In genomic region chr7:76201732-76202665, GRCh38 we compare ENCODE assay signal across 8 cellular contexts. TPM values are rescaled to one million over a fixed set of nuclear protein-coding genes. Genes with fewer than 3 reads are reported as not detected.
A peak's percentile ranks its signal among the peaks of the same experiment; 100 is the strongest.
DNase-seq lines count a peak whose midpoint lies in the region; ATAC-seq and TF ChIP-seq lines count a peak whose summit lies in the region.

Gene SRRM3, plus strand, starts transcription at chr7:76201896. Its CDS starts 33,171 bp downstream, at chr7:76235067.

- peak; percentile 54 for DNase-seq in DMS79 treated with DMSO at 0.1 percent for 48 hours (lab: John Stamatoyannopoulos, UW)
- peak; percentile 82 for DNase-seq in NCI-H2196 (lab: John Stamatoyannopoulos, UW; ENCODE audit: unreplicated experiment)
- peak; percentile 81 for DNase-seq in activated B cell treated with CpG ODN at 0.5 μM for 24 hours
- peak; percentile 48 for DNase-seq in mammary epithelial cell
- peak; percentile 78 to 83 (median 79) for DNase-seq in immature natural killer cell
- DNase-seq in stimulated activated CD4-positive, alpha-beta T cell treated with anti-CD3 and anti-CD28 coated beads, Interleukin-12 subunit alpha, Interleukin-12 subunit beta, amount 100 ng/mL, for 4 hours: peak; percentile 84

- H2AFZ ChIP-seq in mammary epithelial cell (ENCODE audit: low read depth, low read length): no peak within 1 kb of the TSS

- 4% methylated on average over 8 of the region's 57 CpGs for WGBS in mammary epithelial cell (ENCODE audit: low coverage, missing lambda C conversion rate)

- dilution Hi-C loops in mammary epithelial cell (cut with HindIII; ENCODE audit: low sequenced_read_pairs): loop anchor here (5.0 to 10.0 kb wide), 4 partner anchors 40 to 223 kb away; partner anchors contain the start of gene ZP3

- H3K9me3 ChIP-seq in mammary epithelial cell (replicated peaks; ENCODE audit: insufficient read depth, low read length): no peaks in the 10 kb centered on the region

- no peaks in the 10 kb centered on the region for H3K36me3 ChIP-seq in mammary epithelial cell (ENCODE audit: insufficient read depth, low read length)

- H3K4me2 ChIP-seq in mammary epithelial cell (ENCODE audit: insufficient read depth, low read depth, low read length): peak within 1 kb of the TSS; percentile 28

- H3K27ac Mint-ChIP-seq in activated B cell treated with CpG ODN at 0.5 μM for 24 hours (no peak within 1 kb of the TSS), immature natural killer cell (no peak within 1 kb of the TSS)

- no peaks in the 10 kb centered on the region for H3K9me3 Mint-ChIP-seq in activated B cell treated with CpG ODN at 0.5 μM for 24 hours
- no peaks in the 10 kb centered on the region for H3K9me3 Mint-ChIP-seq in immature natural killer cell

- TF ChIP-seq CTCF in activated B cell treated with CpG ODN at 0.5 μM for 24 hours (IDR thresholded peaks at IDR 0.05) (no peak), mammary epithelial cell (conservative IDR thresholded peaks at IDR 0.05 in 1 of 2, IDR thresholded peaks at IDR 0.05 in 1 of 2; ENCODE audit: extremely low read depth in 1 of 2, insufficient read depth in 1 of 2, low read depth in 1 of 2, low read length in 2 of 2) (peak; percentile 47 to 66)

- no peaks in the 10 kb centered on the region for H3K79me2 ChIP-seq in mammary epithelial cell (ENCODE audit: insufficient read depth, low read length)

- CTCF ChIA-PET in activated B cell treated with CpG ODN at 0.5 μM for 24 hours (lab: Charles Lee): no interaction called here
- CTCF ChIA-PET in mammary epithelial cell (lab: Charles Lee; ENCODE audit: low non-redundant PET): no interaction called here

- no TSS peak for BruUV-seq in mammary epithelial cell (replicated peaks; lab: Mats Ljungman, UMichigan)

- H3K9ac ChIP-seq in mammary epithelial cell (ENCODE audit: insufficient read depth, low read length): no peak within 1 kb of the TSS

- ATAC-seq in HG02759 (IDR thresholded peaks at IDR 0.05; ENCODE audit: unreplicated experiment) (peak; percentile 73), activated B cell treated with CpG ODN at 0.5 μM for 24 hours (ENCODE audit: low read depth) (peak; percentile 96), GM21447 (IDR thresholded peaks at IDR 0.05; ENCODE audit: unreplicated experiment) (no peak)

- H3K27me3 Mint-ChIP-seq in activated B cell treated with CpG ODN at 0.5 μM for 24 hours: peaks cover 41% of the 10 kb centered on the region
- H3K27me3 Mint-ChIP-seq in immature natural killer cell (ENCODE audit: low read depth in 3 of 3): peaks cover 3 to 15% (median 7%) of the 10 kb centered on the region in 3 donors

- no peaks in the 10 kb centered on the region for H4K20me1 ChIP-seq in mammary epithelial cell (ENCODE audit: insufficient read depth, low read length)

- no peaks in the 10 kb centered on the region for H3K4me1 ChIP-seq in mammary epithelial cell (ENCODE audit: insufficient read depth, low read length)

- POLR2A ChIA-PET in activated B cell treated with CpG ODN at 0.5 μM for 24 hours (lab: Charles Lee): interaction anchor here (0.6 kb wide), 1 partner anchor 119 kb away, joined by 7 read pairs; no protein-coding TSS in a partner anchor

- no peak within 1 kb of the TSS for H3K27ac ChIP-seq in mammary epithelial cell (ENCODE audit: insufficient read depth, low read depth, low read length)

- in situ Hi-C loops in mammary epithelial cell (cut with MboI; ENCODE audit: low sequenced_read_pairs in 2 of 2): no loop called here

- H3K4me1 Mint-ChIP-seq in activated B cell treated with CpG ODN at 0.5 μM for 24 hours (no peaks in the 10 kb centered on the region), immature natural killer cell (no peaks in the 10 kb centered on the region)

- H3K4me3 Mint-ChIP-seq in activated B cell treated with CpG ODN at 0.5 μM for 24 hours (no peak within 1 kb of the TSS), immature natural killer cell (no peak within 1 kb of the TSS)

- H3K36me3 Mint-ChIP-seq in activated B cell treated with CpG ODN at 0.5 μM for 24 hours (ENCODE audit: low read depth) (no peaks in the 10 kb centered on the region), immature natural killer cell (no peaks in the 10 kb centered on the region)

- intact Hi-C loops in activated B cell treated with CpG ODN at 0.5 μM for 24 hours (cut with micrococcal nuclease): loop anchor here (1.0 kb wide), 1 partner anchor 23 kb away; no protein-coding TSS in a partner anchor
- intact Hi-C loops in mammary epithelial cell (cut with micrococcal nuclease): no loop called here

- H3K4me3 ChIP-seq in mammary epithelial cell (replicated peaks in 1 of 3; ENCODE audit: insufficient read depth in 1 of 3, low read depth in 2 of 3, low read length in 3 of 3): no peak within 1 kb of the TSS

- no peaks in the 10 kb centered on the region for H3K27me3 ChIP-seq in mammary epithelial cell (ENCODE audit: insufficient read depth, low read length)

RNA-seq across cellular contexts. Expression of gene SRRM3, which starts in this region (rescaled TPM):
- total RNA-seq in activated B cell treated with CpG ODN at 0.5 μM for 24 hours (not detected in 2 replicates), mammary epithelial cell (1 to 10 TPM in 1 of 2 donors, under 1 TPM in 1; 0.17 to 1.3 TPM)
- polyA plus RNA-seq in mammary epithelial cell (0.36 TPM), immature natural killer cell (not detected)
- polyA minus RNA-seq in mammary epithelial cell: 0.98 TPM

Comparison
In these comparisons a context has a peak if more than half of its experiments do, and no peak if none do; other contexts are left out.
1. Peak in DNase-seq and ATAC-seq in activated B cell treated with CpG ODN at 0.5 μM for 24 hours; RNA of the gene not detected or under 1 TPM.
2. Peak in DNase-seq in immature natural killer cell; RNA of the gene not detected or under 1 TPM.